17 cellular contexts compared by ENCODE assay signal in the genomic region with DNA sequence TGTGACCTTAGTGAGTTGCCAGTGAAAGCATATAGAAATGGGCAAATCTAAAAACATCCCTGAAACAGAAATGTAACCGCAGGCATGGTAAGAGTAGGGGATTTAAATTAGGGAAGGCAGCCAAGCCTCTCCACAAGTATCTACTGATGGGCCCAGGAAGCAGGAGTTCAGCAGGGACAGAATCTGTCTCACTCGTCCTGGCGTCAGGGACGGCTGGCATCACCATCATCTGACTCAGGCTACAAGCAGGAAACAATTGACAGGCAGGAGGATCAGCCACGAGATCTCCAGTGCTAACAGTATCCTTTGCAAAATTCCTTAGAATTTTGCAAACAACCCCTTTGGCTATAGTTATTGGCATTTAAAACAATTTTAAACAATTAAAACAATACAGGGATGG.
"Had no signal": no experiment of that assay in that cellular context is flagged by ENCODE, and none has a peak within 500 bp of the region (broad histone marks: within the 10 kb centered on the region; RNA-seq: fewer than 3 reads in every experiment).

No MANE protein-coding gene starts in this region.

- DNase-seq: effector memory CD8-positive, alpha-beta T cell; esophagus squamous epithelium; foreskin melanocyte; head of caudate nucleus; mesendoderm; naive B cell; psoas muscle; retina; stimulated activated CD4-positive, alpha-beta T cell treated with anti-CD3 and anti-CD28 coated beads, Interleukin-2, amount 100 ng/mL, for 24 hours; stimulated activated CD4-positive, alpha-beta T cell treated with anti-CD3 and anti-CD28 coated beads, Interleukin-4, amount 100 ng/mL, for 4 hours; stimulated activated naive B cell treated with anti-CD40 and anti-IgM and Interleukin-4, amounts not matched to agents 10 μg/mL and 1 μg/mL and 100 μg/mL, for 72 hours; stimulated activated naive CD8-positive, alpha-beta T cell treated with anti-CD3 and anti-CD28 coated beads, Interleukin-15, amount 100 ng/mL, for 72 hours; testis; transverse colon had no signal

- H3K9me3 ChIP-seq: testis had no signal

- H3K27ac ChIP-seq: esophagus squamous epithelium, hepatocyte, psoas muscle, skin epidermis, testis, transverse colon had no signal

- H3K4me2 ChIP-seq: hepatocyte had no signal

- H3K27me3 ChIP-seq: esophagus squamous epithelium, hepatocyte, testis, transverse colon had no signal

- H3K4me3 ChIP-seq: esophagus squamous epithelium, hepatocyte, psoas muscle, skin epidermis, testis, transverse colon had no signal

- H3K4me1 ChIP-seq: esophagus squamous epithelium, psoas muscle, testis, transverse colon had no signal

- H2AFZ ChIP-seq: hepatocyte had no signal

- H3K79me2 ChIP-seq: hepatocyte had no signal

- ATAC-seq: effector memory CD8-positive, alpha-beta T cell; sciatic nerve had no signal
